1 cellular context compared by ENCODE assay signal in the genomic region with DNA sequence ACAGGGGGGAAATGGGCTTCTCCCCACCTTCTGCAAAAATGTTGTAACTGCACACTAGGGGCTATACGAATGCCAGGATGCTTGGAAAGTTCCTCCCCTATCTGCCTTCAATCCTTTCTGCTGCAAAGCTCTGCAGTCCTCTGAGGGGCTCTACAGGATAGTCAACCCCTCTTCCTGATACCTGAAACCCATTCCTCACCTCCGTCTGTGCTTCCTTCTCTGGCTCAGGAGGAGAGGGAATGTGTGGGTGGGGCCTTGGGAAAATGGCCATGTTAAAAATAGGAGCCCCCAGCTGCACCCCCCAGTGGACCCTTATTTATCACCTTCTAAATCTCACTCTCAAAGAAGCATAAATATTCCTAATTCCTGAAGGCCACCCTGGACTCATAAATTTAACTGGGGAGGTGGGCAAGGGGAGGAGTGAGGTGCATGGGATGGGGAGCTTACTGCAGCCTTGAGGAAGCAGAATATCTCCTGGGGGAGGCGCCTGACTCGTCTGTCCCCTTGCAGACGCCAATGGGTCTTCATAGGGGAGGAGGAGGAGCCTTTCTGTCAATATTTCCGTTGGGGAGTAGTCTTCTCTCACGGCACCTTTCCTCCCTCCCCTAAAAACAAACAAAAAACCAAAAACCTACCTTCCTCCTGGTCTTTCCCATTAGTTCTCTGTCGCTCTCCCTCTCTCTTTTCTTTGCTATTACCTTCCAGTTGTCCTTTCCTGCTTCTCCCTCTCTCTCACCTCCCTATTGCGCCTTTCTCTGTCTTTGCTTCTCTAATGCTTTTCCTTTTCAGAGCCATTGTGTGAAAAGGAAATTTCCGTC.
TF ChIP-seq lines count a peak whose summit lies in the region.

No MANE protein-coding gene starts in this region.

TF ChIP-seq in endothelial cell of umbilical vein, 7 proteins besides CTCF, POLR2A, EP300 and RAD21 (continued from another document):
- TF ChIP-seq, protein P1, sequence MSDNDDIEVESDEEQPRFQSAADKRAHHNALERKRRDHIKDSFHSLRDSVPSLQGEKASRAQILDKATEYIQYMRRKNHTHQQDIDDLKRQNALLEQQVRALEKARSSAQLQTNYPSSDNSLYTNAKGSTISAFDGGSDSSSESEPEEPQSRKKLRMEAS (IDR thresholded peaks at IDR 0.05; ENCODE audit: insufficient read depth, insufficient read length): no peak
- TF ChIP-seq EZH2 (IDR thresholded peaks at IDR 0.05; ENCODE audit: borderline replicate concordance, low read depth, low read length, severe bottlenecking) (no peak), JUN (IDR thresholded peaks at IDR 0.05; ENCODE audit: borderline replicate concordance, insufficient read depth, insufficient read length, low read depth) (no peak), MYC (IDR thresholded peaks at IDR 0.05; ENCODE audit: low read depth, low read length) (no peak)
TF ChIP-seq in endothelial cell of umbilical vein: peak in this region for 0.
